8 cellular contexts compared by ENCODE assay signal in the genomic region with DNA sequence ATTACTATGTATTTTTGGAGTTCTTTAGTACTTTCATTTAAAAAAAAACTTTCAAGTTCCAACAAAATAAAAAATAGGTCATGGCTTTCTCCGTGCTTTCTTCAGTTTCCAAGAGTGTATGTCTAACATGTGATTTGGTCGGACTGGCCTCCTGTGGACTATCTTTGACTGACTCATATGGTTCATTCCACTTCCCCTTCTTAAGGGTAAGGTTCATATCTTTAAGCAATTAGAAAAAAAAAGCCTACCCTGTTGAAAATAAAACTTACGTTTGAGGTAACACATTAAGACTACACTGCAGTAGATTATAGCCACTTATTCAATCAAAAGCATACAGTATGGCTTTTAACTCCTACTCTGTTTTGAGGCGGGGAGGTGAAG.
DNase-seq lines count a peak whose midpoint lies in the region; ATAC-seq, FAIRE-seq and TF ChIP-seq lines count a peak whose summit lies in the region.

No MANE protein-coding gene starts in this region.

- no peak overlapping the region for H3K4me2 ChIP-seq in SU-DHL-6 (ENCODE audit: low read depth, low read length, poor library complexity, severe bottlenecking)

- peak; percentile 100 for ATAC-seq in HG02973 (IDR thresholded peaks at IDR 0.05; ENCODE audit: unreplicated experiment)
- ATAC-seq in mucosa of descending colon = peak; percentile 85

- peak overlapping the region; percentile 17 for H2AFZ ChIP-seq in SU-DHL-6 (ENCODE audit: low read depth, low read length, severe bottlenecking)

- DNase-seq in GM19239 (ENCODE audit: insufficient read length, low spot score) (no peak), mucosa of descending colon (no peak), NK-92 (lab: John Stamatoyannopoulos, UW; ENCODE audit: unreplicated experiment) (no peak)
- DNase-seq in stimulated activated CD4-positive, alpha-beta T cell treated with anti-CD3 and anti-CD28 coated beads, Interleukin-12 subunit alpha, Interleukin-12 subunit beta, amount 100 ng/mL, for 4 hours = no peak
- no peak for DNase-seq in activated T-cell treated with anti-CD3 and anti-CD28 coated beads, Interleukin-2, amount 50 U/mL, for 1 hour
- DNase-seq in activated CD4-positive, alpha-beta T cell treated with anti-CD3 and anti-CD28 coated beads, Interleukin-2, amount 50 U/mL, for 1 hour = no peak

- no peak overlapping the region for H3K9ac ChIP-seq in SU-DHL-6 (ENCODE audit: low read length)

- no peak overlapping the region for H3K4me3 ChIP-seq in SU-DHL-6 (ENCODE audit: insufficient read depth, low read length, poor library complexity, severe bottlenecking)
- no peak overlapping the region for H3K4me3 ChIP-seq in mucosa of descending colon

- peak; percentile 88 for FAIRE-seq in GM19239 (lab: Jason Lieb, UNC)

- no peak for TF ChIP-seq CTCF in SU-DHL-6 (IDR thresholded peaks at IDR 0.05; ENCODE audit: insufficient read depth, low read length, poor library complexity, severe bottlenecking)
- no peak for TF ChIP-seq CTCF in mucosa of descending colon (IDR thresholded peaks at IDR 0.05)

- H3F3A ChIP-seq in SU-DHL-6 (ENCODE audit: insufficient read depth) = no peaks in the 10 kb centered on the region

- H3K36me3 ChIP-seq in SU-DHL-6 (ENCODE audit: low read length) (no peaks in the 10 kb centered on the region), mucosa of descending colon (ENCODE audit: low read depth) (no peaks in the 10 kb centered on the region)

- no peaks in the 10 kb centered on the region for H3K4me1 ChIP-seq in mucosa of descending colon (ENCODE audit: low read depth)

- intact Hi-C loops in mucosa of descending colon (cut with DNase I, micrococcal nuclease) = no loop called here

- no peaks in the 10 kb centered on the region for H3K27me3 ChIP-seq in SU-DHL-6 (ENCODE audit: low read length)

- H4K20me1 ChIP-seq in SU-DHL-6 (ENCODE audit: low read depth, low read length) = no peaks in the 10 kb centered on the region

- no peaks in the 10 kb centered on the region for H3K9me2 ChIP-seq in SU-DHL-6 (replicated peaks; ENCODE audit: insufficient read depth, low read length)

- H3K9me3 ChIP-seq in SU-DHL-6 (ENCODE audit: insufficient read depth, low read length) (no peaks in the 10 kb centered on the region), mucosa of descending colon (no peaks in the 10 kb centered on the region)

- H3K27ac ChIP-seq in SU-DHL-6 (ENCODE audit: low read depth, low read length) = no peak overlapping the region

- no peaks in the 10 kb centered on the region for H3K79me2 ChIP-seq in SU-DHL-6 (ENCODE audit: insufficient read depth, low read length)
